30 cellular contexts compared by ENCODE assay signal in the genomic region with DNA sequence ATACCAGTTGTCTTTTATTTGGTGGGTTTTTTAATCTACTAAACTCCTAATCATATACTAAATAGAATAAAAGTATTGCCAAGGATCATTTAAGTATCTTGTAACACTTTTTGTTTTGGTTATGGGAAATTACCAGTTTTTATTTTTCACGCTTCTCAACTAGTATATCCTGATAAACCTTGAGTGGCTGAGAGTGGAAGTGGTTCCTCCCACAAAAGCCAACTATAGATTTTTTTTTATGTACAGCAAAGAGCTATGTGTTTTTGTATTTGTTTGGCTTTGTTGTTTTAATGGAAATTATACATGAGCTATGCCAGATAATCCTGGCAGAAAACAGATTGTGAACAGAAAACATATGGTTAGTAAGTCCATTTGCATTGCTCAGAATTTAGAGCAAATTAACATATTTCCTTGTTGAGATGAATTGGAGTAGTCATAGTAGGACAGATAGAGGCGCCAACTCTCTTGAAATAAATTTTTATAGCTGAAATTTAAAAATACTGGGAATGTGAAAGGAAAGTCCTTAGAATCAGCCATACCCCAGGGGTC.
A peak's percentile ranks its signal among the peaks of the same experiment; 100 is the strongest.
DNase-seq lines count a peak whose midpoint lies in the region; ATAC-seq and TF ChIP-seq lines count a peak whose summit lies in the region.
"Had no signal": no experiment of that assay in that cellular context is flagged by ENCODE, and none has a peak within 500 bp of the region (broad histone marks: within the 10 kb centered on the region; RNA-seq: fewer than 3 reads in every experiment).

No MANE protein-coding gene starts in this region.

- H3K4me3 Mint-ChIP-seq in T-helper 17 cell: no peak overlapping the region
- H3K4me3 Mint-ChIP-seq: activated CD4-positive, alpha-beta memory T cell treated with anti-CD3 and anti-CD28 coated beads, Interleukin-2, amount 10 ng/mL, durations not matched to agents 7 days and 5 days; activated naive CD8-positive, alpha-beta T cell treated with anti-CD3 and anti-CD28 coated beads for 36 hours; CD4-positive, CD25-positive, alpha-beta regulatory T cell; GM23338; IgD-negative memory B cell; nephron progenitor cell; stimulated activated memory B cell treated with anti-CD40 and anti-IgM and Interleukin-4, amounts not matched to agents 10 μg/mL and 1 μg/mL and 100 μg/mL, for 72 hours had no signal

- TF ChIP-seq CTCF in fibroblast of mammary gland (conservative IDR thresholded peaks at IDR 0.05; ENCODE audit: control insufficient read depth, insufficient read depth, low read depth, low read length): no peak

- H3K27me3 Mint-ChIP-seq in T-helper 17 cell: no peaks in the 10 kb centered on the region
- H3K27me3 Mint-ChIP-seq: activated CD4-positive, alpha-beta memory T cell treated with anti-CD3 and anti-CD28 coated beads, Interleukin-2, amount 10 ng/mL, durations not matched to agents 7 days and 5 days; activated naive CD8-positive, alpha-beta T cell treated with anti-CD3 and anti-CD28 coated beads for 36 hours; CD4-positive, CD25-positive, alpha-beta regulatory T cell; IgD-negative memory B cell; stimulated activated memory B cell treated with anti-CD40 and anti-IgM and Interleukin-4, amounts not matched to agents 10 μg/mL and 1 μg/mL and 100 μg/mL, for 72 hours had no signal

- no peaks in the 10 kb centered on the region for H3K27me3 ChIP-seq in BLaER1
- H3K27me3 ChIP-seq: upper lobe of left lung had no signal

- H3K9ac ChIP-seq in BLaER1: no peak overlapping the region
- H3K9ac ChIP-seq: SK-N-SH had no signal

- H3K4me1 ChIP-seq in BLaER1: peaks cover 18% of the 10 kb centered on the region

- H4K20me1 ChIP-seq in BLaER1: no peaks in the 10 kb centered on the region

- H3K27ac Mint-ChIP-seq in T-helper 17 cell: peak overlapping the region; percentile 53
- H3K27ac Mint-ChIP-seq: activated naive CD8-positive, alpha-beta T cell treated with anti-CD3 and anti-CD28 coated beads for 36 hours; GM23338; IgD-negative memory B cell; stimulated activated memory B cell treated with anti-CD40 and anti-IgM and Interleukin-4, amounts not matched to agents 10 μg/mL and 1 μg/mL and 100 μg/mL, for 72 hours had no signal

- DNase-seq in DMS 273 (lab: John Stamatoyannopoulos, UW; ENCODE audit: unreplicated experiment): peak; percentile 56
- no peak for DNase-seq in DMS 273 treated with DMSO at 0.1 percent for 48 hours (lab: John Stamatoyannopoulos, UW)
- DNase-seq in T-helper 17 cell: no peak
- peak; percentile 24 for DNase-seq in fibroblast of mammary gland (ENCODE audit: low read depth)
- DNase-seq in GF-D8 (lab: John Stamatoyannopoulos, UW): no peak
- no peak for DNase-seq in HuH-7.5 (ENCODE audit: low spot score)
- no peak for DNase-seq in activated CD4-positive, CD25-positive, alpha-beta regulatory T cell treated with anti-CD3 and anti-CD28 coated beads, Interleukin-2, amount 50 U/mL, for 72 hours
- DNase-seq: activated CD4-positive, alpha-beta memory T cell treated with anti-CD3 and anti-CD28 coated beads, Interleukin-2, amount 10 ng/mL, durations not matched to agents 7 days and 5 days; activated gamma-delta T cell; activated naive CD8-positive, alpha-beta T cell treated with anti-CD3 and anti-CD28 coated beads for 36 hours; activated T-cell treated with anti-CD3 and anti-CD28 coated beads for 4 hours; aorta; effector CD8-positive, alpha-beta T cell; foreskin fibroblast; NCI-H1105; nephron progenitor cell; OCI-M1; SK-N-SH; substantia nigra; upper lobe of left lung had no signal

- H3K4me2 ChIP-seq in BLaER1: peak overlapping the region; percentile 21; the same call in 1 of the 2 replicates
- H3K4me2 ChIP-seq: GM23338, SK-N-SH had no signal

- no peak overlapping the region for H3K27ac ChIP-seq in BLaER1
- H3K27ac ChIP-seq: 22Rv1, coronary artery, epithelial cell of prostate, upper lobe of left lung had no signal

- peaks cover 2% of the 10 kb centered on the region for H3K36me3 Mint-ChIP-seq in T-helper 17 cell (ENCODE audit: low read depth)

- H3K9me3 ChIP-seq in BLaER1 (no peaks in the 10 kb centered on the region), T-helper 17 cell (ENCODE audit: control insufficient read depth, low read length, poor library complexity, severe bottlenecking) (no peaks in the 10 kb centered on the region)
- H3K9me3 ChIP-seq: SK-N-SH, upper lobe of left lung had no signal

- H3K4me3 ChIP-seq in BLaER1: no peak overlapping the region
- no peak overlapping the region for H3K4me3 ChIP-seq in fibroblast of mammary gland (ENCODE audit: control insufficient read depth, low read depth, low read length)
- H3K4me3 ChIP-seq: coronary artery, GM23338, upper lobe of left lung had no signal

- peaks cover 36% of the 10 kb centered on the region for H3K4me1 Mint-ChIP-seq in T-helper 17 cell
- H3K4me1 Mint-ChIP-seq: IgD-negative memory B cell, nephron progenitor cell had no signal

- H3K36me3 ChIP-seq in BLaER1: 0 out of 2 replicates have a peak, but pooled peaks cover 9% of the 10 kb centered on the region
- H3K36me3 ChIP-seq: upper lobe of left lung had no signal

- no peak for ATAC-seq in T-helper 17 cell
- ATAC-seq: activated CD4-positive, CD25-positive, alpha-beta regulatory T cell treated with anti-CD3 and anti-CD28 coated beads, Interleukin-2, amount 50 U/mL, for 24 hours; GM23338; left lobe of liver; stimulated activated memory B cell treated with anti-CD40 and anti-IgM and Interleukin-4, amounts not matched to agents 10 μg/mL and 1 μg/mL and 100 μg/mL, for 72 hours had no signal

Comparison
In these comparisons a context has a peak if more than half of its experiments do, and no peak if none do; other contexts are left out.
1. DNase-seq: peak in DMS 273 (single experiment) and fibroblast of mammary gland (single experiment); none in DMS 273 treated with DMSO at 0.1 percent for 48 hours (single experiment), T-helper 17 cell (0 of 3), GF-D8 (single experiment), HuH-7.5 (single experiment) and activated CD4-positive, CD25-positive, alpha-beta regulatory T cell treated with anti-CD3 and anti-CD28 coated beads, Interleukin-2, amount 50 U/mL, for 72 hours (single experiment).